16 cellular contexts compared by ENCODE assay signal in the genomic region with DNA sequence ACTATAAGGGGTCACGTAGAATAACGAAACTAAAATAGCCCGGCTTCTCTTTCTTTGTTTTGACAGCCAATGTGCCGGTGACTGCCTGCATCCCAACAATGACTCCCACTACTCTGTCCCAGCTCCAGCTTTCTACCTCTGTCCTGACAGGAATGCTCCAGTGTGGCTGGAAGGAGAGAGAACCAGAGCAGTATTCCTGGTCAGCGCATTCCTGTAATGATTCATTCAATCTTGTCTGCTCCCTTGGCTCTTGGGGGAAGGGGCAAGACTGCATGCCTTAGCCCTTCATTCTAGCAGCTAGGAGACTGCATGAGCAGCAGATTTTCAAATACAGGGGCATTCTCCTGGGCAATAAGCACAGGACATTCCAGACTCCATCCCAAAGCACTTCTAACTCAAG.
DNase-seq lines count a peak whose midpoint lies in the region; ATAC-seq and TF ChIP-seq lines count a peak whose summit lies in the region.
"Had no signal": no experiment of that assay in that cellular context is flagged by ENCODE, and none has a peak within 500 bp of the region (broad histone marks: within the 10 kb centered on the region; RNA-seq: fewer than 3 reads in every experiment).

No MANE protein-coding gene starts in this region.

- CTCF ChIA-PET in mammary epithelial cell (lab: Charles Lee; ENCODE audit: low non-redundant PET) (no interaction called here), T-cell (lab: Charles Lee) (no interaction called here)

- H3K9ac ChIP-seq in mammary epithelial cell (ENCODE audit: insufficient read depth, low read length): no peak overlapping the region
- H3K9ac ChIP-seq: KMS-11, parathyroid adenoma had no signal

- H3K36me3 ChIP-seq in mammary epithelial cell (ENCODE audit: insufficient read depth, low read length): no peaks in the 10 kb centered on the region
- H3K36me3 ChIP-seq in ovary: no peaks in the 10 kb centered on the region
- H3K36me3 ChIP-seq: left lung had no signal

- in situ Hi-C loops in ACHN (cut with HindIII; ENCODE audit: low pct_ligation_motif_present, low pct_unique_long_range_greater_than_20kb, low sequenced_read_pairs) (no loop called here), mammary epithelial cell (cut with MboI; ENCODE audit: low sequenced_read_pairs in 2 of 2) (no loop called here)

- H3K9me3 ChIP-seq in mammary epithelial cell (replicated peaks; ENCODE audit: insufficient read depth, low read length): no peaks in the 10 kb centered on the region
- no peaks in the 10 kb centered on the region for H3K9me3 ChIP-seq in ovary
- H3K9me3 ChIP-seq: left lung had no signal

- H3K4me3 ChIP-seq in mammary epithelial cell (replicated peaks in 1 of 3; ENCODE audit: insufficient read depth in 1 of 3, low read depth in 2 of 3, low read length in 3 of 3): no peak overlapping the region
- no peak overlapping the region for H3K4me3 ChIP-seq in ovary
- H3K4me3 ChIP-seq: left lung had no signal

- no peak for TF ChIP-seq POLR2A in ovary (IDR thresholded peaks at IDR 0.05)

- dilution Hi-C loops in mammary epithelial cell (cut with HindIII; ENCODE audit: low sequenced_read_pairs): no loop called here

- no peaks in the 10 kb centered on the region for H3K27me3 Mint-ChIP-seq in T-cell

- H3K79me2 ChIP-seq in mammary epithelial cell (ENCODE audit: insufficient read depth, low read length): no peaks in the 10 kb centered on the region
- H3K79me2 ChIP-seq: parathyroid adenoma had no signal

- H3K27ac Mint-ChIP-seq in T-cell: no peak overlapping the region

- DNase-seq in ACHN: peak; percentile 63
- peak; percentile 68 for DNase-seq in HT1080 (ENCODE audit: low read depth)
- DNase-seq in ecto neural progenitor cell (ENCODE audit: low spot score): peak; percentile 52
- DNase-seq in kidney glomerular epithelial cell (lab: John Stamatoyannopoulos, UW): peak; percentile 91
- DNase-seq in mammary epithelial cell: no peak
- DNase-seq in SIG-M5 (lab: John Stamatoyannopoulos, UW): no peak
- no peak for DNase-seq in T-cell
- no peak for DNase-seq in ovary
- DNase-seq: activated gamma-delta T cell; central memory CD4-positive, alpha-beta T cell; DMS153; left lung; NCI-H2081; T-helper 1 cell had no signal

- no peak overlapping the region for H3K27ac ChIP-seq in mammary epithelial cell (ENCODE audit: insufficient read depth, low read depth, low read length)
- no peak overlapping the region for H3K27ac ChIP-seq in ovary
- H3K27ac ChIP-seq: KMS-11, left lung, parathyroid adenoma had no signal

- no peaks in the 10 kb centered on the region for H3K36me3 Mint-ChIP-seq in T-cell

- no peaks in the 10 kb centered on the region for H3K4me1 Mint-ChIP-seq in T-cell

- no peaks in the 10 kb centered on the region for H4K20me1 ChIP-seq in mammary epithelial cell (ENCODE audit: insufficient read depth, low read length)

- TF ChIP-seq EP300 in ovary (IDR thresholded peaks at IDR 0.05): no peak

- no TSS peak for BruUV-seq in mammary epithelial cell (replicated peaks; lab: Mats Ljungman, UMichigan)

- POLR2A ChIA-PET in T-cell (lab: Charles Lee): no interaction called here

- H2AFZ ChIP-seq in mammary epithelial cell (ENCODE audit: low read depth, low read length): no peak overlapping the region
- H2AFZ ChIP-seq: parathyroid adenoma had no signal

- 66% methylated on average over 5 of the region's 5 CpGs for WGBS in mammary epithelial cell (ENCODE audit: low coverage, missing lambda C conversion rate)
- 14 to 36% (median 18%) methylated on average over 5 of the region's 5 CpGs for WGBS in ovary, 3 donors

- intact Hi-C loops in mammary epithelial cell (cut with micrococcal nuclease) (no loop called here), ovary (cut with DNase I) (no loop called here)

- H3K4me1 ChIP-seq in mammary epithelial cell (ENCODE audit: insufficient read depth, low read length) (no peaks in the 10 kb centered on the region), ovary (ENCODE audit: insufficient read depth) (no peaks in the 10 kb centered on the region)
- H3K4me1 ChIP-seq: left lung, parathyroid adenoma had no signal

- no peak overlapping the region for H3K4me2 ChIP-seq in mammary epithelial cell (ENCODE audit: insufficient read depth, low read depth, low read length)
- H3K4me2 ChIP-seq: KMS-11 had no signal

- no peak for ATAC-seq in T-cell (replicated peaks in 1 of 4)
- ATAC-seq: left lung had no signal

- H3K9me3 Mint-ChIP-seq in T-cell: peaks cover 0 to 5% (median 5%) of the 10 kb centered on the region in 3 donors

- TF ChIP-seq CTCF in mammary epithelial cell (conservative IDR thresholded peaks at IDR 0.05 in 1 of 2, IDR thresholded peaks at IDR 0.05 in 1 of 2; ENCODE audit: extremely low read depth in 1 of 2, insufficient read depth in 1 of 2, low read depth in 1 of 2, low read length in 2 of 2) (no peak), ovary (IDR thresholded peaks at IDR 0.05) (no peak)

- H3K4me3 Mint-ChIP-seq in T-cell: no peak overlapping the region

- no peaks in the 10 kb centered on the region for H3K27me3 ChIP-seq in mammary epithelial cell (ENCODE audit: insufficient read depth, low read length)
- H3K27me3 ChIP-seq in ovary: no peaks in the 10 kb centered on the region
- H3K27me3 ChIP-seq: left lung had no signal

Comparison
In these comparisons a context has a peak if more than half of its experiments do, and no peak if none do; other contexts are left out.
1. DNase-seq: peak in ACHN (single experiment), HT1080 (single experiment), ecto neural progenitor cell (single experiment) and kidney glomerular epithelial cell (single experiment); none in mammary epithelial cell (single experiment), SIG-M5 (single experiment), T-cell (0 of 34) and ovary (0 of 5).